10 cellular contexts compared by ENCODE assay signal in genomic region chrX:137565318-137565904, GRCh38. TPM values are rescaled to one million over a fixed set of nuclear protein-coding genes. Genes with fewer than 3 reads are reported as not detected.
DNase-seq lines count a peak whose midpoint lies in the region; ATAC-seq and TF ChIP-seq lines count a peak whose summit lies in the region.
"Had no signal": no experiment of that assay in that cellular context is flagged by ENCODE, and none has a peak within 500 bp of the region (broad histone marks: within the 10 kb centered on the region; RNA-seq: fewer than 3 reads in every experiment).

No MANE protein-coding gene starts in this region.

- ATAC-seq in activated CD8-positive, alpha-beta memory T cell treated with anti-CD3 and anti-CD28 coated beads, Interleukin-2, amount 10 ng/mL, durations not matched to agents 7 days and 5 days, result no peak
- ATAC-seq in lower lobe of right lung, result peak in 1 of 2 donors; percentile 26

- no peak overlapping the region for H3K27ac ChIP-seq in lower lobe of right lung
- H3K27ac ChIP-seq in testis, result no peak overlapping the region

- TF ChIP-seq POLR2A in testis (IDR thresholded peaks at IDR 0.05), result no peak

- H3K4me1 ChIP-seq in lower lobe of right lung (peaks cover 9% of the 10 kb centered on the region), testis (no peaks in the 10 kb centered on the region)

- no peaks in the 10 kb centered on the region for H3K9me3 ChIP-seq in lower lobe of right lung
- no peaks in the 10 kb centered on the region for H3K9me3 ChIP-seq in testis

- TF ChIP-seq CTCF in cardiac fibroblast (IDR thresholded peaks at IDR 0.05; ENCODE audit: low read depth, low read length), result no peak
- TF ChIP-seq CTCF in lower lobe of right lung (IDR thresholded peaks at IDR 0.05), result no peak
- no peak for TF ChIP-seq CTCF in testis (IDR thresholded peaks at IDR 0.05)
- TF ChIP-seq CTCF in GM10266 (IDR thresholded peaks at IDR 0.05; ENCODE audit: control insufficient read depth, insufficient read depth, low read depth, missing control alignments), result no peak

- H3K4me3 ChIP-seq in cardiac fibroblast (replicated peaks in 1 of 2; ENCODE audit: low read depth in 2 of 2, low read length in 2 of 2) (peak overlapping the region; percentile 25 to 28), lower lobe of right lung (peak overlapping the region; percentile 55), testis (peak overlapping the region; percentile 48 to 62)

- no peaks in the 10 kb centered on the region for H3K9me3 Mint-ChIP-seq in activated CD8-positive, alpha-beta memory T cell treated with anti-CD3 and anti-CD28 coated beads, Interleukin-2, amount 10 ng/mL, durations not matched to agents 7 days and 5 days (ENCODE audit: low read depth)

- peaks cover 6% of the 10 kb centered on the region for H3K36me3 Mint-ChIP-seq in activated CD8-positive, alpha-beta memory T cell treated with anti-CD3 and anti-CD28 coated beads, Interleukin-2, amount 10 ng/mL, durations not matched to agents 7 days and 5 days

- H3K4me3 Mint-ChIP-seq in activated CD8-positive, alpha-beta memory T cell treated with anti-CD3 and anti-CD28 coated beads, Interleukin-2, amount 10 ng/mL, durations not matched to agents 7 days and 5 days, result peak overlapping the region; percentile 39

- peaks cover 47% of the 10 kb centered on the region for H3K27me3 ChIP-seq in lower lobe of right lung (ENCODE audit: low read depth)
- no peaks in the 10 kb centered on the region for H3K27me3 ChIP-seq in testis

- H3K27ac Mint-ChIP-seq in activated CD8-positive, alpha-beta memory T cell treated with anti-CD3 and anti-CD28 coated beads, Interleukin-2, amount 10 ng/mL, durations not matched to agents 7 days and 5 days, result peak overlapping the region; percentile 71

- intact Hi-C loops in lower lobe of right lung (cut with DNase I) (no loop called here), testis (cut with DNase I; ENCODE audit: low total_unique reads) (no loop called here)

- no peaks in the 10 kb centered on the region for H3K36me3 ChIP-seq in lower lobe of right lung
- H3K36me3 ChIP-seq in testis (ENCODE audit: low read depth, missing control alignments), result no peaks in the 10 kb centered on the region

- no peak for DNase-seq in activated CD8-positive, alpha-beta memory T cell treated with anti-CD3 and anti-CD28 coated beads, Interleukin-2, amount 10 ng/mL, durations not matched to agents 7 days and 5 days
- DNase-seq in activated CD8-positive, alpha-beta memory T cell treated with anti-CD3 and anti-CD28 coated beads, Interleukin-2, amount 50 U/mL, for 48 hours, result no peak
- no peak for DNase-seq in cardiac fibroblast (ENCODE audit: low read depth in 2 of 2)
- no peak for DNase-seq in lower lobe of right lung
- DNase-seq in testis, result no peak
- DNase-seq in NCI-H446 (lab: John Stamatoyannopoulos, UW), result no peak
- DNase-seq in NAMALWA (ENCODE audit: low spot score), result no peak
- DNase-seq in GM10266 (ENCODE audit: extremely low spot score), result no peak

- WGBS in testis, 2 donors, result 0 to 1% methylated on average over 4 to 15 of the region's 54 CpGs

- CTCF ChIA-PET in activated CD8-positive, alpha-beta memory T cell treated with anti-CD3 and anti-CD28 coated beads, Interleukin-2, amount 10 ng/mL, durations not matched to agents 7 days and 5 days (lab: Charles Lee), result no interaction called here

- peaks cover 64% of the 10 kb centered on the region for H3K27me3 Mint-ChIP-seq in activated CD8-positive, alpha-beta memory T cell treated with anti-CD3 and anti-CD28 coated beads, Interleukin-2, amount 10 ng/mL, durations not matched to agents 7 days and 5 days

- H3K4me1 Mint-ChIP-seq in activated CD8-positive, alpha-beta memory T cell treated with anti-CD3 and anti-CD28 coated beads, Interleukin-2, amount 10 ng/mL, durations not matched to agents 7 days and 5 days, result peaks cover 4% of the 10 kb centered on the region

RNA-seq across cellular contexts. Expression of gene ZIC3, which starts 0.5 kb away (rescaled TPM):
- total RNA-seq in activated CD8-positive, alpha-beta memory T cell treated with anti-CD3 and anti-CD28 coated beads, Interleukin-2, amount 10 ng/mL, durations not matched to agents 7 days and 5 days, result not detected
- total RNA-seq in lower lobe of right lung (not detected), testis (1 to 10 TPM; 1.3 to 1.5 TPM)
- 1.5 TPM for polyA plus RNA-seq in testis (ENCODE audit: insufficient read depth, low read depth, low replicate concordance)
- total RNA-seq: M059J had no signal
- polyA plus RNA-seq: AG04450 had no signal
